Comparison of ENCODE assay signal across 32 cellular contexts in the genomic region with DNA sequence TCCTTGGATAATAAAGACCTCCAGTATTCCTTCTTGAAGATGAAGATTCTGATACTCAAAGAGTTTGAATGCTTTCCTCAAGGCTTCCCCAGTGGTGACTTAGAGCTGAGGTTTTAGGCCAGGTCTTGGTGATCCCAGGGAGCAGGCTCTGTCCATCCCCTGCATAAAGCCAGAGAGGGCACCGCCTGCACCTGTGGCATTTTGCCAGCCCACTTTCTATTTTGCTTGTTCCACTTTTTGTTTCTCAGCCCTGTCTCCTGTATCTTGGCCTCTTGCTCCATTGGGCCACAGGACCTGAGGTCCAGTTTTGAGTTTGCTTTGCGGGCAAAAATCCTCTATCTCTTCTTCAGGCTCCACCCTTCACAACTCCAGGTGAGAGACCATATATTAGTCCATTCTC. TPM values are rescaled to one million over a fixed set of nuclear protein-coding genes. Genes with fewer than 3 reads are reported as not detected.
"Had no signal": no experiment of that assay in that cellular context is flagged by ENCODE, and none has a peak within 500 bp of the region (broad histone marks: within the 10 kb centered on the region; RNA-seq: fewer than 3 reads in every experiment).

No MANE protein-coding gene starts in this region.

- H3K9me3 Mint-ChIP-seq: activated T-cell treated with anti-CD3 and anti-CD28 coated beads, Interleukin-2, amount 50 U/mL, for 24 hours; activated T-helper 17 cell treated with anti-CD3 and anti-CD28 coated beads, Interleukin-2, amount 50 U/mL, for 72 hours; effector memory CD8-positive, alpha-beta T cell; neural progenitor cell had no signal

- H3K9me3 ChIP-seq: adrenal gland, esophagus squamous epithelium, heart left ventricle, prostate gland, stomach, transverse colon had no signal

- H3K4me3 ChIP-seq: adrenal gland, esophagus squamous epithelium, heart left ventricle, neural progenitor cell, prostate gland, stomach, transverse colon had no signal

- DNase-seq: activated CD4-positive, alpha-beta T cell treated with anti-CD3 and anti-CD28 coated beads for 1 hour; activated CD4-positive, alpha-beta T cell treated with anti-CD3 and anti-CD28 coated beads, Interleukin-2, amount 50 U/mL, for 4 hours; activated CD8-positive, alpha-beta memory T cell treated with anti-CD3 and anti-CD28 coated beads for 24 hours; activated CD8-positive, alpha-beta memory T cell treated with anti-CD3 and anti-CD28 coated beads, Interleukin-2, amount 50 U/mL, for 4 hours; activated naive CD4-positive, alpha-beta T cell; activated T-cell treated with anti-CD3 and anti-CD28 coated beads, Interleukin-2, amount 50 U/mL, for 24 hours; central memory CD4-positive, alpha-beta T cell; effector memory CD8-positive, alpha-beta T cell; esophagus squamous epithelium; heart left ventricle; left colon; mesendoderm; naive thymus-derived CD4-positive, alpha-beta T cell; stimulated activated CD4-positive, alpha-beta T cell treated with anti-CD3 and anti-CD28 coated beads, Interleukin-4, amount 100 ng/mL, for 4 hours; stomach; T-helper 1 cell; transverse colon had no signal

- H3K27me3 Mint-ChIP-seq: activated naive CD8-positive, alpha-beta T cell; activated T-cell treated with anti-CD3 and anti-CD28 coated beads, Interleukin-2, amount 50 U/mL, for 24 hours; activated T-helper 17 cell treated with anti-CD3 and anti-CD28 coated beads, Interleukin-2, amount 50 U/mL, for 72 hours had no signal

- H3K4me1 Mint-ChIP-seq: neural progenitor cell had no signal

- H3K36me3 ChIP-seq: adrenal gland, esophagus squamous epithelium, heart left ventricle, neural progenitor cell, prostate gland, stomach, transverse colon had no signal

- ATAC-seq: activated T-helper 17 cell treated with anti-CD3 and anti-CD28 coated beads, Interleukin-2, amount 50 U/mL, for 72 hours; effector memory CD8-positive, alpha-beta T cell; heart left ventricle; left colon; naive thymus-derived CD4-positive, alpha-beta T cell had no signal

- H2AFZ ChIP-seq: neural progenitor cell had no signal

- H3K27me3 ChIP-seq: adrenal gland, esophagus squamous epithelium, heart left ventricle, neural progenitor cell, stomach, transverse colon had no signal

- H3K36me3 Mint-ChIP-seq: activated naive CD8-positive, alpha-beta T cell; naive thymus-derived CD4-positive, alpha-beta T cell; neural progenitor cell had no signal

- H3K9ac ChIP-seq: neural progenitor cell had no signal

- H3K4me1 ChIP-seq: adrenal gland, esophagus squamous epithelium, neural progenitor cell, prostate gland, stomach had no signal

- H3K27ac Mint-ChIP-seq: activated naive CD8-positive, alpha-beta T cell; activated T-cell treated with anti-CD3 and anti-CD28 coated beads, Interleukin-2, amount 50 U/mL, for 24 hours; activated T-helper 17 cell treated with anti-CD3 and anti-CD28 coated beads, Interleukin-2, amount 50 U/mL, for 72 hours; effector memory CD8-positive, alpha-beta T cell; naive thymus-derived CD4-positive, alpha-beta T cell; neural progenitor cell had no signal

- H3K4me2 ChIP-seq: neural progenitor cell had no signal

- FAIRE-seq: astrocyte, colon, endothelial cell of umbilical vein, keratinocyte, urothelium cell line had no signal

- H3K4me3 Mint-ChIP-seq: activated naive CD8-positive, alpha-beta T cell; activated T-cell treated with anti-CD3 and anti-CD28 coated beads, Interleukin-2, amount 50 U/mL, for 24 hours; activated T-helper 17 cell treated with anti-CD3 and anti-CD28 coated beads, Interleukin-2, amount 50 U/mL, for 72 hours; effector memory CD8-positive, alpha-beta T cell; naive thymus-derived CD4-positive, alpha-beta T cell; neural progenitor cell had no signal

- H3K27ac ChIP-seq: adrenal gland, esophagus squamous epithelium, heart left ventricle, neural progenitor cell, prostate gland, stomach, transverse colon had no signal

RNA-seq across cellular contexts. Expression of a gene that starts 6.7 kb away (rescaled TPM):
- total RNA-seq: activated T-helper 17 cell treated with anti-CD3 and anti-CD28 coated beads, Interleukin-2, amount 50 U/mL, for 72 hours; adrenal gland; astrocyte; dermis microvascular lymphatic vessel endothelial cell; endothelial cell of umbilical vein; esophagus squamous epithelium; heart left ventricle; left colon; lower leg skin; mucosa of gallbladder; naive thymus-derived CD4-positive, alpha-beta T cell; omental fat pad; prostate gland; stomach; temporal lobe; transverse colon had no signal
- polyA plus RNA-seq: adrenal gland; endothelial cell of umbilical vein; heart left ventricle; keratinocyte; naive thymus-derived CD4-positive, alpha-beta T cell; stomach had no signal

RNA-seq across cellular contexts. Expression of a gene that starts 15.3 kb away (rescaled TPM):
- total RNA-seq: activated T-helper 17 cell treated with anti-CD3 and anti-CD28 coated beads, Interleukin-2, amount 50 U/mL, for 72 hours; astrocyte; dermis microvascular lymphatic vessel endothelial cell; endothelial cell of umbilical vein; esophagus squamous epithelium; heart left ventricle; lower leg skin; mucosa of gallbladder; naive thymus-derived CD4-positive, alpha-beta T cell; omental fat pad; prostate gland; temporal lobe had no signal
- polyA plus RNA-seq: adrenal gland, endothelial cell of umbilical vein, heart left ventricle, keratinocyte, stomach had no signal
